19 cellular contexts compared by ENCODE assay signal in genomic region chr15:25838871-25839195, GRCh38. TPM values are rescaled to one million over a fixed set of nuclear protein-coding genes. Genes with fewer than 3 reads are reported as not detected.
"Had no signal": no experiment of that assay in that cellular context is flagged by ENCODE, and none has a peak within 500 bp of the region (broad histone marks: within the 10 kb centered on the region; RNA-seq: fewer than 3 reads in every experiment).

No MANE protein-coding gene starts in this region.

- H3K4me1 ChIP-seq: heart left ventricle had no signal

- H3K27ac ChIP-seq: heart left ventricle, neutrophil, psoas muscle, sigmoid colon, skin epidermis, stomach had no signal

- DNase-seq: cortex of kidney; dorsolateral prefrontal cortex; effector CD8-positive, alpha-beta T cell; heart left ventricle; hypothalamus; kidney glomerular epithelial cell; psoas muscle; sigmoid colon; stimulated activated CD4-positive, alpha-beta T cell treated with anti-CD3 and anti-CD28 coated beads, Interleukin-2, amount 100 ng/mL, for 24 hours; stimulated activated CD4-positive, alpha-beta T cell treated with anti-CD3 and anti-CD28 coated beads, Interleukin-4, amount 100 ng/mL, for 4 hours; stimulated activated naive CD4-positive, alpha-beta T cell; stomach; substantia nigra; trophoblast cell had no signal

- H3K9me3 ChIP-seq: heart left ventricle, neutrophil, psoas muscle, sigmoid colon, stomach, thoracic aorta had no signal

- H3K4me3 ChIP-seq: dorsolateral prefrontal cortex, heart left ventricle, psoas muscle, sigmoid colon, skin epidermis, stomach, thoracic aorta had no signal

- ATAC-seq: heart left ventricle, left lobe of liver had no signal

- H3K27me3 ChIP-seq: neutrophil, sigmoid colon, stomach had no signal

- H3K36me3 ChIP-seq: heart left ventricle, neutrophil, sigmoid colon, stomach, thoracic aorta had no signal

RNA-seq across cellular contexts. Expression of gene ATP10A, which starts 24.3 kb away (rescaled TPM):
- polyA plus RNA-seq: neural cell had no signal
